8 cellular contexts compared by ENCODE assay signal in the genomic region with DNA sequence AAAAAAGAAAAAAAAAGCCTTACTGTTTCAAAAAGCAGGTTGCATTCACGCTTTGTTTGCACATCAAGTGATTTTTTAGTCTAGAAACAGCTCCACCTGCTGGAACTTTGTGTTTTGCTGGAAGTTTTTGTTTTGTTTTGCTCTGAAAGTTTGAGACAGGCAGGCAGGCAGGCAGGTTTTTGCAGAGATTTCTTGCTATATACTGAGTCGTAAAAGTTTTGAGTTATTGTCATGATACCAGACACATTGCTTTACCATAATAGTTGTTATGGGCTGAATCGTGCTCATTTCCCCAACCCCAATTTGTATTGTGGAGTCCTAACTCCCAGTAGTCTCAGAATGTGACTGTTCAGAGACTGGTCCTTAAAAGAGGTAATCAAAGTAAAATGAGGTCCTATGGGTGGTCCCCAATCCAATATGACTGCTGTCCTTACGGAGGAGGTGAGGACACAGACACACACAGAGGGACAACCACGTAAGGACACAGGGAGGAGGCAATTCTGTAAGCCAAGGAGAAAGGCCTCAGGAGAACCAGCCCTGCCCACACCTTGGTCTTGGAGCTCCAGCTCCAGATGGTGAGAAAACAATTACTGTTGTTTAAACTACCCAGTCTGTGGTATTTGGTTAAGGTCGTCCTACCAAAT. TPM values are rescaled to one million over a fixed set of nuclear protein-coding genes. Genes with fewer than 3 reads are reported as not detected.
DNase-seq lines count a peak whose midpoint lies in the region; ATAC-seq and TF ChIP-seq lines count a peak whose summit lies in the region.

No MANE protein-coding gene starts in this region.

- no peaks in the 10 kb centered on the region for H3K36me3 ChIP-seq in HAP-1 (replicated peaks)

- DNase-seq in DMS 273 (lab: John Stamatoyannopoulos, UW; ENCODE audit: unreplicated experiment) (peak; percentile 77), DMS 273 treated with DMSO at 0.1 percent for 48 hours (lab: John Stamatoyannopoulos, UW) (no peak), HAP-1 (ENCODE audit: low spot score in 2 of 2) (peak; percentile 54), dorsolateral prefrontal cortex (no peak), GF-D8 (lab: John Stamatoyannopoulos, UW) (no peak)
- DNase-seq in naive thymus-derived CD8-positive, alpha-beta T cell: peak in 9 of 10 donors; percentile 5 to 70 (median 55)

- peak; percentile 26 to 72 (median 57) for TF ChIP-seq CTCF in dorsolateral prefrontal cortex (IDR thresholded peaks at IDR 0.05 in 54 of 56, conservative IDR thresholded peaks at IDR 0.05 in 2 of 56; ENCODE audit: low read depth in 1 of 56, partially characterized antibody in 56 of 56)

- H3K27ac Mint-ChIP-seq in naive thymus-derived CD8-positive, alpha-beta T cell: peak overlapping the region in 6 of 10 donors; percentile 3 to 78 (median 56)

- peaks cover 0 to 9% (median 0%) of the 10 kb centered on the region in 5 donors for H3K27me3 Mint-ChIP-seq in naive thymus-derived CD8-positive, alpha-beta T cell

- peaks cover 0 to 4% (median 0%) of the 10 kb centered on the region in 3 donors for H3K36me3 Mint-ChIP-seq in naive thymus-derived CD8-positive, alpha-beta T cell

- no peaks in the 10 kb centered on the region for H3K9me3 ChIP-seq in HAP-1

- H3K4me3 ChIP-seq in HAP-1: no peak overlapping the region
- no peak overlapping the region for H3K4me3 ChIP-seq in dorsolateral prefrontal cortex

- H3K4me1 Mint-ChIP-seq in naive thymus-derived CD8-positive, alpha-beta T cell: peaks cover 5 to 21% (median 19%) of the 10 kb centered on the region in 4 donors

- ATAC-seq in SK-N-SH treated with all-trans-retinoic acid at 6 μM for 48 hours (peak; percentile 60; the same call in 2 of the 3 replicates), HG03378 (IDR thresholded peaks at IDR 0.05; ENCODE audit: unreplicated experiment) (no peak)
- ATAC-seq in naive thymus-derived CD8-positive, alpha-beta T cell: peak in 1 of 2 donors; percentile 53

- H3K4me1 ChIP-seq in HAP-1: no peaks in the 10 kb centered on the region; the same call in 1 of the 2 replicates

- POLR2A ChIA-PET in naive thymus-derived CD8-positive, alpha-beta T cell (lab: Charles Lee): interaction anchor here (0.6 to 5.4 kb wide), 3 partner anchors 25 to 34 kb away, joined by 3 to 29 read pairs (median 11); no protein-coding TSS in a partner anchor

- in situ Hi-C loops in HAP-1 (cut with MboI; ENCODE audit: low sequenced_read_pairs): no loop called here

- intact Hi-C loops in dorsolateral prefrontal cortex (cut with DNase I): no loop called here

- H3K27me3 ChIP-seq in HAP-1 (ENCODE audit: low read depth) (0 out of 2 replicates have a peak, but pooled peaks cover 4% of the 10 kb centered on the region), dorsolateral prefrontal cortex (peaks cover 0 to 8% (median 0%) of the 10 kb centered on the region in 45 donors)

- peak overlapping the region in 1 of 10 donors; percentile 37 for H3K4me3 Mint-ChIP-seq in naive thymus-derived CD8-positive, alpha-beta T cell

- H3K9me3 Mint-ChIP-seq in naive thymus-derived CD8-positive, alpha-beta T cell: peaks cover 0 to 6% (median 2%) of the 10 kb centered on the region in 9 donors

- H3K27ac ChIP-seq in dorsolateral prefrontal cortex: no peak overlapping the region

TF ChIP-seq in SK-N-SH treated with all-trans-retinoic acid at 6 μM for 48 hours, 23 proteins besides CTCF, POLR2A, EP300 and RAD21:
- TF ChIP-seq CSDC2 (CRISPR knock-in tag; IDR thresholded peaks at IDR 0.05): no peak

RNA-seq across cellular contexts. Expression of a gene that starts 20.9 kb away (rescaled TPM):
- total RNA-seq in dorsolateral prefrontal cortex: not detected
- total RNA-seq in naive thymus-derived CD8-positive, alpha-beta T cell: not detected
- not detected for polyA plus RNA-seq in naive thymus-derived CD8-positive, alpha-beta T cell

Comparison
In these comparisons a context has a peak if more than half of its experiments do, and no peak if none do; other contexts are left out.
1. DNase-seq: peak in DMS 273 (single experiment), HAP-1 (2 of 2) and naive thymus-derived CD8-positive, alpha-beta T cell (9 of 10); none in DMS 273 treated with DMSO at 0.1 percent for 48 hours (single experiment), dorsolateral prefrontal cortex (0 of 10) and GF-D8 (single experiment).